8 cellular contexts compared by ENCODE assay signal in the genomic region with DNA sequence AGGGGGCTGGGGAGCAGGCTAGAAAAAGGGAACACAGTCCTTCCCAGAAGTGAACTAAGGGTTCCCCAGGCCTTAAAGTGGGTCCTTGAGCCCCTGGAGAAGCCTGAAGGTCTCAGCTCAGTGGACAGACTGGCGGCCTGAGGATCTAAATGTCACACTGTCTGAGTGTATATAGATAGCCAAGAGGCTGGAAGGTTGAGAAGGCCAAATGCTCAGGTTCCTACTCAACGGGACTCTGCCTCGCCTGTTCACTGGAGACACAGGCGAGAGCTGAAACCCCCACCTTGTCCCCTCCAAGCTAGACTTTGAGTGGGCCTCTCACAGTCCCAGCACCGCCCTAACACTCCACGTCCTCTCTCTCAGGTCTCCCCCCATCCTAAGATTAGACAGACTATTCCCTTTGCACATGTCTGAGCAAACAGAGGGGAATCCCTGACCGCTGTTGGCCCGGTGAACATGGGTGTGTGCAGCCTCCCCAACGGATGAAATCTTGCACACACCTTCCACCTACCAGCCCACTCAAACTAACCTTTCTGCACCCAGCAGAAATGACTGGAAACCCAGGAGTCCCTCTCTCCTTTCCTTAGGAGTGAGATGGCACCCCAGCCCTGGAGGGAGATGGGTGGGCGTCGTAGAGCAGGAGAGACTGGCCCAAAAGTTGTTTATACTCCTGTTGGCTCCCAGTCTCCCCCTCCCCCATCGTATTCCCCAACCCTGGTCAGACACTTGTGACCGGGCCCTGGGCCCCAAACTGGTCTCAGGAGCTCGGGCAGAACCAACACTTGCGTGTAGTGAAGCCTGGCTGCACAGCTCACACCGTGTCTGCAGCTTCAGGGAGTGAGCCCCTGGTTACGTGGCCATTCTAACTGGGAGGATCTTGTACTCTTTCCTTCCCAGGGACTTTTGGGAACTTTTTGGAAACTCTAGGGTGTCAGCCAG. TPM values are rescaled to one million over a fixed set of nuclear protein-coding genes. Genes with fewer than 3 reads are reported as not detected.
DNase-seq lines count a peak whose midpoint lies in the region; FAIRE-seq and TF ChIP-seq lines count a peak whose summit lies in the region.

No MANE protein-coding gene starts in this region.

- H3K27ac ChIP-seq in kidney (ENCODE audit: low read depth in 2 of 2, low read length in 2 of 2) (peak overlapping the region; percentile 80 to 81), skeletal muscle tissue (ENCODE audit: low read depth, low read length) (peak overlapping the region; percentile 95)

- DNase-seq in GM03348 (ENCODE audit: low spot score) (peak; percentile 38), kidney (peak; percentile 76), NCI-H446 treated with DMSO at 0.1 percent for 48 hours (lab: John Stamatoyannopoulos, UW) (no peak), NCI-H1436 treated with DMSO at 0.1 percent for 48 hours (lab: John Stamatoyannopoulos, UW) (no peak), GM10248 (ENCODE audit: extremely low spot score) (no peak), NOMO-1 treated with dmso at 0.1 percent for 144 hours (lab: John Stamatoyannopoulos, UW; ENCODE audit: unreplicated experiment) (no peak)

- H3K27me3 Mint-ChIP-seq in brain, result peaks cover 7% of the 10 kb centered on the region

- H3K4me1 Mint-ChIP-seq in brain, result peaks cover 85% of the 10 kb centered on the region

- H3K4me3 ChIP-seq in kidney (ENCODE audit: low read length in 2 of 2), result peak overlapping the region; percentile 89 to 91
- peak overlapping the region; percentile 69 to 98 (median 95) for H3K4me3 ChIP-seq in skeletal muscle tissue (ENCODE audit: low read length in 3 of 3)

- H3K36me3 ChIP-seq in kidney (ENCODE audit: control insufficient read depth in 1 of 2, insufficient read depth in 2 of 2, low read length in 2 of 2) (no peaks in the 10 kb centered on the region), skeletal muscle tissue (ENCODE audit: control insufficient read depth in 3 of 3, insufficient read depth in 3 of 3, low read length in 3 of 3) (peaks cover 9 to 18% (median 15%) of the 10 kb centered on the region in 3 donors)

- no peak for FAIRE-seq in kidney (lab: Jason Lieb, UNC)

- H3K27ac Mint-ChIP-seq in brain, result peak overlapping the region in 4 of 5 experiments; percentile 62 to 93 (median 79)

- H3K36me3 Mint-ChIP-seq in brain, result peaks cover 11% of the 10 kb centered on the region

- CTCF ChIA-PET in GM10248 (lab: Yijun Ruan, JAX), result interaction anchor here (0.9 to 1.3 kb wide), 2 partner anchors 181 to 196 kb away, joined by 3 to 6 read pairs; no protein-coding TSS in a partner anchor

- intact Hi-C loops in kidney (cut with DNase I), result loop anchor here (10.0 kb wide), 1 partner anchor 85 kb away; no protein-coding TSS in a partner anchor

- POLR2A ChIA-PET in GM10248 (lab: Yijun Ruan, JAX), result no interaction called here

- H3K9me3 Mint-ChIP-seq in brain, result no peaks in the 10 kb centered on the region

- H3K9ac ChIP-seq in kidney (ENCODE audit: low read length in 2 of 2), result peak overlapping the region in 1 of 2 donors; percentile 68
- peak overlapping the region; percentile 79 to 99 (median 97) for H3K9ac ChIP-seq in skeletal muscle tissue (ENCODE audit: low read depth in 1 of 3, low read length in 3 of 3)

- H3K9me3 ChIP-seq in kidney (ENCODE audit: control insufficient read depth in 1 of 2, low read length in 2 of 2) (no peaks in the 10 kb centered on the region), skeletal muscle tissue (ENCODE audit: control insufficient read depth in 3 of 3, low read length in 3 of 3) (no peaks in the 10 kb centered on the region)

- no peak for TF ChIP-seq CTCF in brain (conservative IDR thresholded peaks at IDR 0.05)
- TF ChIP-seq CTCF in kidney (IDR thresholded peaks at IDR 0.05; ENCODE audit: borderline replicate concordance, extremely low read depth, insufficient read depth), result no peak
- TF ChIP-seq CTCF in GM10248 (IDR thresholded peaks at IDR 0.05; ENCODE audit: control extremely low read depth, extremely low read depth, low read depth, missing control alignments), result no peak

- peak overlapping the region; percentile 84 to 94 (median 85) for H3K4me3 Mint-ChIP-seq in brain

- H3K4me1 ChIP-seq in kidney (ENCODE audit: control insufficient read depth in 1 of 2, insufficient read depth in 1 of 2, low read depth in 1 of 2, low read length in 2 of 2), result peaks cover 25 to 29% of the 10 kb centered on the region in 2 donors
- H3K4me1 ChIP-seq in skeletal muscle tissue (ENCODE audit: control insufficient read depth in 3 of 3, insufficient read depth in 3 of 3, low read length in 3 of 3), result peaks cover 53 to 61% (median 58%) of the 10 kb centered on the region in 3 donors

- H3K27me3 ChIP-seq in skeletal muscle tissue (ENCODE audit: control insufficient read depth in 3 of 3, insufficient read depth in 3 of 3, low read length in 3 of 3), result no peaks in the 10 kb centered on the region

RNA-seq across cellular contexts. Expression of a gene that starts 1.9 kb away (rescaled TPM):
- polyA plus RNA-seq in brain (ENCODE audit: insufficient read depth, low read depth, low replicate concordance), result 4.1 TPM
- total RNA-seq in kidney, result 52.2 TPM
- 28.1 TPM for polyA plus RNA-seq in kidney (ENCODE audit: insufficient read depth, low read depth, low replicate concordance)
- total RNA-seq in skeletal muscle tissue, result 89.2 TPM

Comparison
In these comparisons a context has a peak if more than half of its experiments do, and no peak if none do; other contexts are left out.
1. DNase-seq: peak in GM03348 (single experiment) and kidney (single experiment); none in NCI-H446 treated with DMSO at 0.1 percent for 48 hours (single experiment), NCI-H1436 treated with DMSO at 0.1 percent for 48 hours (single experiment), GM10248 (single experiment) and NOMO-1 treated with dmso at 0.1 percent for 144 hours (single experiment).